In the genomic region with DNA sequence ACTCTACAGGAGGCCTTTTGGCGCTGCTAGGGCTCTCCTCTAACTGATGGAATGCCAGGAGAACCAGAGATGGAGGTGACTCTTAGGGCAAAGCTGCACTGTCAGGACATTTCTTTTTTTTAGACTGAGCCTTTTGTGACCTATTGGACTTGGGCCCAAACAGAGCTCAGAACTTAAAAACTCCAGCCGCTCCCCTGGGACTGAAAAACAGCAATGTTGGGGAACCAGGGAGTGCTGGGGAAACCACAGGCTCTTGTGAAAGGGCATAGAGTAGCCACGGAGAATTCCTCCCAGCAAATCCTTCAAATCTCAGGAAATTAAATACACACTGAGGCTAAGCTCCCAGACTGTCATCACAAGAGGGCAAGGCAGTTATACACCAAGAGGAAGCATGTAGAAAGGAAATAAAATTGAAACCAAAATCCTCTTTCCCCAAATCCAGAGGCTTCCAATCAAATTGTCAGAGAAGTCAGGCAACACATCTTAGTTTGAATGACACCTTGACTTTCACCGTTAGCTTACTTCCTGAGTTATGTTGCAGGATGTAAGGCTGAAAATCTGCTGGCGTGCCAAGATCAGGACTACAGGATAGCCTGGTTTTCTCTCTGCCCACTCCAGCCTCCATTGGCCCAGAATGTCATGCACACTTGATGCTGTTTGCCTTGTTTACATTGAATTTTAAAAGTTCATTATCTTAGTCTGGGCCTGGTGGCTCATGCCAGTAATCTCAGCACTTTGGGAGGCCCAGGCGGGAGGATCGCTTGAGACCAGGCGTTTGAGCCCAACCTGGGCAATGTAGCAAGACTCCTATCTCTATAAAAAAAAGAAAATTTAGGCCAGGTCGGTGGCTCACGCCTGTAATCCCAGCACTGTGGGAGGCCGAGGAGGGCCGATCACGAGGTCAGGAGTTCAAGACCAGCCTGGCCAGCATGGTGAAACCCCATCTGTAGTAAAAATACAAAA, we compare ENCODE assay signal across 9 cellular contexts. TPM values are rescaled to one million over a fixed set of nuclear protein-coding genes. Genes with fewer than 3 reads are reported as not detected.
DNase-seq lines count a peak whose midpoint lies in the region; ATAC-seq, FAIRE-seq and TF ChIP-seq lines count a peak whose summit lies in the region.
"Had no signal": no experiment of that assay in that cellular context is flagged by ENCODE, and none has a peak within 500 bp of the region (broad histone marks: within the 10 kb centered on the region; RNA-seq: fewer than 3 reads in every experiment).

No MANE protein-coding gene starts in this region.

- H3K27me3 Mint-ChIP-seq in activated naive CD8-positive, alpha-beta T cell treated with anti-CD3 and anti-CD28 coated beads, Interleukin-2, amount 10 ng/mL, durations not matched to agents 7 days and 5 days, result no peaks in the 10 kb centered on the region
- no peaks in the 10 kb centered on the region for H3K27me3 Mint-ChIP-seq in type B pancreatic cell

- in situ Hi-C loops in HepG2 (cut with HindIII; ENCODE audit: extremely low pct_ligation_motif_present, low pct_unique_long_range_greater_than_20kb), result no loop called here
- in situ Hi-C loops in G401 (cut with HindIII; ENCODE audit: low sequenced_read_pairs), result no loop called here

- TSS peak; percentile 60 for BruUV-seq in HepG2 (replicated peaks; lab: Mats Ljungman, UMichigan)

- TF ChIP-seq POLR2A in HepG2 (IDR thresholded peaks at IDR 0.05; ENCODE audit: insufficient read depth in 1 of 2, low read depth in 2 of 2, low read length in 2 of 2), result no peak

- no peak for FAIRE-seq in HepG2 (lab: Jason Lieb, UNC)
- FAIRE-seq: G401.6 had no signal

- H3K79me2 ChIP-seq in HepG2 (ENCODE audit: insufficient read depth, low read length), result peaks cover 12% of the 10 kb centered on the region

- H3K4me3 ChIP-seq in HepG2 (replicated peaks in 1 of 3; ENCODE audit: insufficient read depth in 1 of 3, low read depth in 2 of 3, low read length in 3 of 3), result peak overlapping the region in 1 of 3 experiments; percentile 29; a peak in 1 of 6 replicates

- DNase-seq in left cardiac atrium, result peak; percentile 45
- no peak for DNase-seq in left ventricle myocardium superior
- DNase-seq in activated naive CD8-positive, alpha-beta T cell treated with anti-CD3 and anti-CD28 coated beads, Interleukin-2, amount 10 ng/mL, durations not matched to agents 7 days and 5 days, result no peak
- no peak for DNase-seq in HepG2 (ENCODE audit: low spot score)
- DNase-seq in type B pancreatic cell (ENCODE audit: extremely low spot score, unreplicated experiment), result no peak
- no peak for DNase-seq in G401 (ENCODE audit: low spot score)
- DNase-seq in glomerular visceral epithelial cell (ENCODE audit: extremely low spot score), result no peak

- CTCF ChIA-PET in HepG2 (lab: Yijun Ruan, JAX; ENCODE audit: low intra/inter-chr PET ratio, low total read pairs), result no interaction called here

- TF ChIP-seq CTCF in HepG2 (CRISPR knock-in tag; IDR thresholded peaks at IDR 0.05) (no peak), type B pancreatic cell (conservative IDR thresholded peaks at IDR 0.05) (no peak)

- H3K27ac Mint-ChIP-seq in activated naive CD8-positive, alpha-beta T cell treated with anti-CD3 and anti-CD28 coated beads, Interleukin-2, amount 10 ng/mL, durations not matched to agents 7 days and 5 days, result peak overlapping the region; percentile 9
- H3K27ac Mint-ChIP-seq in type B pancreatic cell, result peak overlapping the region; percentile 64

- ATAC-seq in left cardiac atrium (no peak), left ventricle myocardium superior (no peak), HepG2 (no peak), GM21576 (IDR thresholded peaks at IDR 0.05; ENCODE audit: unreplicated experiment) (no peak)
- ATAC-seq in activated naive CD8-positive, alpha-beta T cell treated with anti-CD3 and anti-CD28 coated beads, Interleukin-2, amount 10 ng/mL, durations not matched to agents 7 days and 5 days (ENCODE audit: low read depth), result no peak

- H3K9me3 Mint-ChIP-seq in activated naive CD8-positive, alpha-beta T cell treated with anti-CD3 and anti-CD28 coated beads, Interleukin-2, amount 10 ng/mL, durations not matched to agents 7 days and 5 days, result no peaks in the 10 kb centered on the region
- H3K9me3 Mint-ChIP-seq in type B pancreatic cell, result no peaks in the 10 kb centered on the region

- peak overlapping the region; percentile 50 for H3K4me2 ChIP-seq in HepG2 (ENCODE audit: low read depth, low read length)

- intact Hi-C loops in left cardiac atrium (cut with DNase I), result loop anchor here in 1 of 2 donors (5.0 kb wide), 1 partner anchor 36 kb away; no protein-coding TSS in a partner anchor
- intact Hi-C loops in left ventricle myocardium superior (cut with micrococcal nuclease), result loop anchor here (5.0 kb wide), 1 partner anchor 141 kb away; no protein-coding TSS in a partner anchor
- intact Hi-C loops in HepG2 (cut with micrococcal nuclease; ENCODE audit: unreplicated experiment), result loop anchor here (5.0 kb wide), 1 partner anchor 36 kb away; no protein-coding TSS in a partner anchor

- H3K4me1 ChIP-seq in HepG2 (ENCODE audit: insufficient read depth, low read length), result peaks cover 59% of the 10 kb centered on the region

- H3K4me1 Mint-ChIP-seq in activated naive CD8-positive, alpha-beta T cell treated with anti-CD3 and anti-CD28 coated beads, Interleukin-2, amount 10 ng/mL, durations not matched to agents 7 days and 5 days, result peaks cover 19% of the 10 kb centered on the region
- peaks cover 15% of the 10 kb centered on the region for H3K4me1 Mint-ChIP-seq in type B pancreatic cell (ENCODE audit: unreplicated experiment)

- POLR2A ChIA-PET in activated naive CD8-positive, alpha-beta T cell treated with anti-CD3 and anti-CD28 coated beads, Interleukin-2, amount 10 ng/mL, durations not matched to agents 7 days and 5 days (lab: Charles Lee), result interaction anchor here (0.9 kb wide), 1 partner anchor 40 kb away, joined by 3 read pairs; no protein-coding TSS in a partner anchor
- POLR2A ChIA-PET in HepG2 (lab: Yijun Ruan, JAX), result interaction anchor here (0.7 to 1.4 kb wide), 2 partner anchors 36 to 37 kb away, joined by 3 to 4 read pairs; no protein-coding TSS in a partner anchor

- H3K27me3 ChIP-seq in HepG2 (ENCODE audit: control insufficient read depth in 1 of 2, insufficient read depth in 2 of 2, low read length in 2 of 2), result no peaks in the 10 kb centered on the region; a peak in 1 of 5 replicates

- H3K9me3 ChIP-seq in HepG2 (ENCODE audit: low read length), result no peaks in the 10 kb centered on the region

- peak overlapping the region; percentile 73 for H2AFZ ChIP-seq in HepG2 (ENCODE audit: low read length)

- no peak for TF ChIP-seq EP300 in HepG2 (IDR thresholded peaks at IDR 0.05; ENCODE audit: low read depth in 2 of 2, low read length in 2 of 2)
- no peak for TF ChIP-seq EP300 in HepG2 (CRISPR knock-in tag; IDR thresholded peaks at IDR 0.05; ENCODE audit: borderline replicate concordance)

- H3K36me3 ChIP-seq in HepG2 (replicated peaks in 1 of 2; ENCODE audit: control insufficient read depth in 1 of 2, insufficient read depth in 2 of 2, low read length in 2 of 2), result no peaks in the 10 kb centered on the region

- peak overlapping the region; percentile 17 for H3K4me3 Mint-ChIP-seq in activated naive CD8-positive, alpha-beta T cell treated with anti-CD3 and anti-CD28 coated beads, Interleukin-2, amount 10 ng/mL, durations not matched to agents 7 days and 5 days
- peak overlapping the region; percentile 81 for H3K4me3 Mint-ChIP-seq in type B pancreatic cell

- H3K9ac ChIP-seq in HepG2 (ENCODE audit: insufficient read depth, low read depth, low read length), result no peak overlapping the region; the same call in 1 of the 2 replicates

- H4K20me1 ChIP-seq in HepG2 (ENCODE audit: insufficient read depth, low read length), result no peaks in the 10 kb centered on the region

- H3K36me3 Mint-ChIP-seq in activated naive CD8-positive, alpha-beta T cell treated with anti-CD3 and anti-CD28 coated beads, Interleukin-2, amount 10 ng/mL, durations not matched to agents 7 days and 5 days, result peaks cover 8% of the 10 kb centered on the region
- peaks cover 4% of the 10 kb centered on the region for H3K36me3 Mint-ChIP-seq in type B pancreatic cell

- WGBS in HepG2 (ENCODE audit: low lambda C conversion rate), result 58% methylated on average over 13 of the region's 13 CpGs

- H3K27ac ChIP-seq in HepG2 (ENCODE audit: extremely low read length, insufficient read depth, low read length), result peak overlapping the region; percentile 50

- TF ChIP-seq RAD21 in HepG2 (CRISPR knock-in tag; IDR thresholded peaks at IDR 0.05), result no peak

RNA-seq across cellular contexts. Expression of gene RFC2, which starts 2.5 kb away (rescaled TPM):
- total RNA-seq in left cardiac atrium (10 to 100 TPM; 13.8 to 14.3 TPM), left ventricle myocardium superior (10.5 TPM), HepG2 (2016; rRNA removed; fragmentation: Illumina TruSeq; extraction: Trizol) (43.5 and 51.2 TPM in 2 replicates), type B pancreatic cell (ENCODE audit: low replicate concordance) (26.5 and 40.9 TPM in 2 replicates)
- 10 to 100 TPM; 53.0 to 56.6 TPM for total RNA-seq in activated naive CD8-positive, alpha-beta T cell treated with anti-CD3 and anti-CD28 coated beads, Interleukin-2, amount 10 ng/mL, durations not matched to agents 7 days and 5 days
- total RNA-seq in HepG2 (2016; cell fraction: cytosol; rRNA removed; fragmentation: Illumina TruSeq; extraction: Trizol; ENCODE audit: low read depth), result 22.7 TPM in 2 replicates
- 44.7 and 55.0 TPM in 2 replicates for total RNA-seq in HepG2 (2016; cell fraction: insoluble cytoplasmic fraction; rRNA removed; fragmentation: Illumina TruSeq; extraction: Trizol)
- 29.4 and 29.5 TPM in 2 replicates for total RNA-seq in HepG2 (2016; cell fraction: membrane; rRNA removed; fragmentation: Illumina TruSeq; extraction: Trizol)
- total RNA-seq in HepG2 (2016; cell fraction: nucleus; rRNA removed; fragmentation: Illumina TruSeq; extraction: Trizol), result 16.1 and 16.4 TPM in 2 replicates
- polyA plus RNA-seq in HepG2 (2011; rRNA removed), result 14.2 and 14.6 TPM in 2 replicates
- 12.7 and 17.2 TPM in 2 replicates for polyA plus RNA-seq in HepG2 (2011; cell fraction: cytosol; rRNA removed)
- polyA plus RNA-seq in HepG2 (2011; cell fraction: nucleus; rRNA removed), result 4.5 TPM in 2 replicates
- 8.2 and 15.6 TPM in 2 replicates for polyA plus RNA-seq in HepG2 (2012)
- polyA plus RNA-seq in HepG2 (2016; cell fraction: cytosol; fragmentation: Illumina TruSeq; extraction: Trizol; ENCODE audit: low read depth), result 20.5 and 22.0 TPM in 2 replicates
- 64.2 and 73.3 TPM in 2 replicates for polyA plus RNA-seq in HepG2 (2016; cell fraction: insoluble cytoplasmic fraction; fragmentation: Illumina TruSeq; extraction: Trizol; ENCODE audit: low read depth)
- 28.2 TPM in 2 replicates for polyA plus RNA-seq in HepG2 (2016; cell fraction: membrane; fragmentation: Illumina TruSeq; extraction: Trizol; ENCODE audit: low read depth)
- polyA plus RNA-seq in HepG2 (2016; cell fraction: nucleus; fragmentation: Illumina TruSeq; extraction: Trizol; ENCODE audit: insufficient read depth, low read depth), result 27.9 and 32.8 TPM in 2 replicates
- polyA minus RNA-seq in HepG2 (2011; rRNA and poly(A)+ RNA removed; ENCODE audit: low replicate concordance), result 19.7 and 106 TPM in 2 replicates
- 11.3 and 12.6 TPM in 2 replicates for polyA minus RNA-seq in HepG2 (2011; cell fraction: cytosol; rRNA and poly(A)+ RNA removed)
- 9.6 and 11.5 TPM in 2 replicates for polyA minus RNA-seq in HepG2 (2011; cell fraction: nucleus; rRNA and poly(A)+ RNA removed)
- 40.6 and 47.9 TPM in 2 replicates for total RNA-seq in G401 (2014; rRNA removed; shearing (Covaris generic))

RNA-seq across cellular contexts. Expression of gene CLIP2, which starts 32.5 kb away (rescaled TPM):
- 10 to 100 TPM in 1 of 2 donors, 1 to 10 TPM in 1; 9.7 to 10.6 TPM for total RNA-seq in left cardiac atrium
- total RNA-seq in left ventricle myocardium superior, result 6.9 TPM
- total RNA-seq in activated naive CD8-positive, alpha-beta T cell treated with anti-CD3 and anti-CD28 coated beads, Interleukin-2, amount 10 ng/mL, durations not matched to agents 7 days and 5 days, result 1 to 10 TPM; 3.0 to 3.8 TPM
- total RNA-seq in HepG2 (2016; rRNA removed; fragmentation: Illumina TruSeq; extraction: Trizol), result 13.6 and 17.4 TPM in 2 replicates
- total RNA-seq in HepG2 (2016; cell fraction: cytosol; rRNA removed; fragmentation: Illumina TruSeq; extraction: Trizol; ENCODE audit: low read depth), result 7.5 and 7.6 TPM in 2 replicates
- total RNA-seq in HepG2 (2016; cell fraction: insoluble cytoplasmic fraction; rRNA removed; fragmentation: Illumina TruSeq; extraction: Trizol), result 10.6 and 19.9 TPM in 2 replicates
- 9.6 and 10.3 TPM in 2 replicates for total RNA-seq in HepG2 (2016; cell fraction: membrane; rRNA removed; fragmentation: Illumina TruSeq; extraction: Trizol)
- total RNA-seq in HepG2 (2016; cell fraction: nucleus; rRNA removed; fragmentation: Illumina TruSeq; extraction: Trizol), result 15.2 and 16.4 TPM in 2 replicates
- polyA plus RNA-seq in HepG2 (2011; rRNA removed), result 6.5 and 9.2 TPM in 2 replicates
- polyA plus RNA-seq in HepG2 (2011; cell fraction: cytosol; rRNA removed), result 6.5 and 7.4 TPM in 2 replicates
- polyA plus RNA-seq in HepG2 (2011; cell fraction: nucleus; rRNA removed), result 19.0 and 19.1 TPM in 2 replicates
- 14.2 and 32.5 TPM in 2 replicates for polyA plus RNA-seq in HepG2 (2012)
- polyA plus RNA-seq in HepG2 (2016; cell fraction: cytosol; fragmentation: Illumina TruSeq; extraction: Trizol; ENCODE audit: low read depth), result 1.6 and 1.8 TPM in 2 replicates
- polyA plus RNA-seq in HepG2 (2016; cell fraction: insoluble cytoplasmic fraction; fragmentation: Illumina TruSeq; extraction: Trizol; ENCODE audit: low read depth), result 10.0 and 13.1 TPM in 2 replicates
- 4.5 and 5.2 TPM in 2 replicates for polyA plus RNA-seq in HepG2 (2016; cell fraction: membrane; fragmentation: Illumina TruSeq; extraction: Trizol; ENCODE audit: low read depth)
- polyA plus RNA-seq in HepG2 (2016; cell fraction: nucleus; fragmentation: Illumina TruSeq; extraction: Trizol; ENCODE audit: insufficient read depth, low read depth), result 22.6 and 24.8 TPM in 2 replicates
- polyA minus RNA-seq in HepG2 (2011; rRNA and poly(A)+ RNA removed; ENCODE audit: low replicate concordance), result 2.9 and 19.1 TPM in 2 replicates
- 9.1 and 11.1 TPM in 2 replicates for polyA minus RNA-seq in HepG2 (2011; cell fraction: cytosol; rRNA and poly(A)+ RNA removed)
- polyA minus RNA-seq in HepG2 (2011; cell fraction: nucleus; rRNA and poly(A)+ RNA removed), result 14.3 and 17.3 TPM in 2 replicates
- total RNA-seq in type B pancreatic cell (ENCODE audit: low replicate concordance), result 45.0 and 48.9 TPM in 2 replicates
- total RNA-seq in G401 (2014; rRNA removed; shearing (Covaris generic)), result 33.2 and 34.2 TPM in 2 replicates

RNA-seq across cellular contexts. Expression of gene LAT2, which starts 46.9 kb away (rescaled TPM):
- 1 to 10 TPM; 4.2 to 5.6 TPM for total RNA-seq in left cardiac atrium
- total RNA-seq in left ventricle myocardium superior, result 2.7 TPM
- 10 to 100 TPM; 21.4 to 22.9 TPM for total RNA-seq in activated naive CD8-positive, alpha-beta T cell treated with anti-CD3 and anti-CD28 coated beads, Interleukin-2, amount 10 ng/mL, durations not matched to agents 7 days and 5 days
- total RNA-seq in HepG2 (2016; rRNA removed; fragmentation: Illumina TruSeq; extraction: Trizol), result 0.83 and 1.00 TPM in 2 replicates
- 0.18 and 0.20 TPM in 2 replicates for total RNA-seq in HepG2 (2016; cell fraction: cytosol; rRNA removed; fragmentation: Illumina TruSeq; extraction: Trizol; ENCODE audit: low read depth)
- total RNA-seq in HepG2 (2016; cell fraction: insoluble cytoplasmic fraction; rRNA removed; fragmentation: Illumina TruSeq; extraction: Trizol), result 0.93 and 0.97 TPM in 2 replicates
- 0.31 and 0.43 TPM in 2 replicates for total RNA-seq in HepG2 (2016; cell fraction: membrane; rRNA removed; fragmentation: Illumina TruSeq; extraction: Trizol)
- 0.44 and 0.78 TPM in 2 replicates for total RNA-seq in HepG2 (2016; cell fraction: nucleus; rRNA removed; fragmentation: Illumina TruSeq; extraction: Trizol)
- 0.75 and 0.95 TPM in 2 replicates for polyA plus RNA-seq in HepG2 (2011; rRNA removed)
- 0.67 and 0.77 TPM in 2 replicates for polyA plus RNA-seq in HepG2 (2011; cell fraction: cytosol; rRNA removed)
- polyA plus RNA-seq in HepG2 (2011; cell fraction: nucleus; rRNA removed), result 0.90 and 1.1 TPM in 2 replicates
- 0.32 and 0.43 TPM in 2 replicates for polyA plus RNA-seq in HepG2 (2012)
- 0.17 and 0.32 TPM in 2 replicates for polyA plus RNA-seq in HepG2 (2016; cell fraction: cytosol; fragmentation: Illumina TruSeq; extraction: Trizol; ENCODE audit: low read depth)
- polyA plus RNA-seq in HepG2 (2016; cell fraction: insoluble cytoplasmic fraction; fragmentation: Illumina TruSeq; extraction: Trizol; ENCODE audit: low read depth), result 0.59 and 1.4 TPM in 2 replicates
- 0.66 and 0.90 TPM in 2 replicates for polyA plus RNA-seq in HepG2 (2016; cell fraction: membrane; fragmentation: Illumina TruSeq; extraction: Trizol; ENCODE audit: low read depth)
- polyA plus RNA-seq in HepG2 (2016; cell fraction: nucleus; fragmentation: Illumina TruSeq; extraction: Trizol; ENCODE audit: insufficient read depth, low read depth), result 0.67 and 2.3 TPM in 2 replicates
- polyA minus RNA-seq in HepG2 (2011; rRNA and poly(A)+ RNA removed; ENCODE audit: low replicate concordance), result 0.62 and 1.2 TPM in 2 replicates
- polyA minus RNA-seq in HepG2 (2011; cell fraction: cytosol; rRNA and poly(A)+ RNA removed), result not detected in 2 replicates
- polyA minus RNA-seq in HepG2 (2011; cell fraction: nucleus; rRNA and poly(A)+ RNA removed), result 0.25 TPM in 1 of 2 replicates, not detected in the other
- 0.24 and 0.89 TPM in 2 replicates for total RNA-seq in type B pancreatic cell (ENCODE audit: low replicate concordance)
- not detected in 2 replicates for total RNA-seq in G401 (2014; rRNA removed; shearing (Covaris generic))
